In the genomic region with DNA sequence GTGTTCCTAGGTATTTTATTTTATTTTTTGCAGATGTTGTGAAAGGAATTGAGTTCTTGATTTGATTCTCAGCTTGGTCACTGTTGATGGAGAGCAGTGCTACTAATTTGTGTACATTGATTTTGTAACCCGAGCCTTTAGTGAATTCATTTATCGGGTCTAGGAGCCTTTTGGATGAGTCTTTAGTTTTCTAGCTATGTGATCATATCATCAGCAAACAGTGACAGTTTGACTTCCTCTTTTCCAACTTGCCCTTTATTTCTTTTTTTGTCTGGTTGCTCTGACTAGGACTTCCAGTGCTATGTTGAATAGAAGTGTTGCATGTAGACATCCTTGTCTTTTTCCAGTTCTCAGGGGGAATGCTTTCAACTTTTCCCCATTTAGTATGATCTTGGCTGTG, we compare ENCODE assay signal across 27 cellular contexts.
"Had no signal": no experiment of that assay in that cellular context is flagged by ENCODE, and none has a peak within 500 bp of the region (broad histone marks: within the 10 kb centered on the region; RNA-seq: fewer than 3 reads in every experiment).

No MANE protein-coding gene starts in this region.

- H3K36me3 Mint-ChIP-seq: activated naive CD8-positive, alpha-beta T cell treated with anti-CD3 and anti-CD28 coated beads for 36 hours; naive B cell; stimulated activated effector memory CD8-positive, alpha-beta T cell treated with anti-CD3 and anti-CD28 coated beads, Interleukin-12 subunit alpha, Interleukin-12 subunit beta, amount 100 ng/mL, for 72 hours; WTC11 had no signal

- DNase-seq: activated CD8-positive, alpha-beta memory T cell treated with anti-CD3 and anti-CD28 coated beads for 24 hours; activated CD8-positive, alpha-beta memory T cell treated with anti-CD3 and anti-CD28 coated beads, Interleukin-2, amount 50 U/mL, for 4 hours; activated naive CD4-positive, alpha-beta T cell; activated naive CD8-positive, alpha-beta T cell treated with anti-CD3 and anti-CD28 coated beads for 36 hours; activated T-cell treated with anti-CD3 and anti-CD28 coated beads, Interleukin-2, amount 50 U/mL, for 24 hours; amniotic stem cell; effector memory CD4-positive, alpha-beta T cell; foreskin keratinocyte; immature natural killer cell; naive B cell; nucleus accumbens; right lobe of liver; small intestine; stimulated activated CD4-positive, alpha-beta T cell treated with anti-CD3 and anti-CD28 coated beads, Interleukin-2, amount 100 ng/mL, for 24 hours; stimulated activated naive CD8-positive, alpha-beta T cell treated with anti-CD3 and anti-CD28 coated beads, Interleukin-15, amount 100 ng/mL, for 72 hours; transverse colon had no signal

- H3K4me3 ChIP-seq: breast epithelium, hepatocyte, lung, right lobe of liver, transverse colon had no signal

- H3K27me3 Mint-ChIP-seq: activated naive CD8-positive, alpha-beta T cell treated with anti-CD3 and anti-CD28 coated beads for 36 hours; activated T-helper 17 cell treated with anti-CD3 and anti-CD28 coated beads, Interleukin-2, amount 50 U/mL, for 72 hours; central memory CD8-positive, alpha-beta T cell had no signal

- H3K4me1 ChIP-seq: breast epithelium, foreskin keratinocyte, parathyroid adenoma, right lobe of liver, transverse colon had no signal

- ATAC-seq: activated T-helper 17 cell treated with anti-CD3 and anti-CD28 coated beads, Interleukin-2, amount 50 U/mL, for 72 hours; foreskin keratinocyte; left lobe of liver; right lobe of liver; stimulated activated effector memory CD8-positive, alpha-beta T cell treated with anti-CD3 and anti-CD28 coated beads, Interleukin-12 subunit alpha, Interleukin-12 subunit beta, amount 100 ng/mL, for 72 hours; stimulated activated naive CD8-positive, alpha-beta T cell treated with anti-CD3 and anti-CD28 coated beads, Interleukin-15, amount 100 ng/mL, for 72 hours; WTC11 had no signal

- H3K9me3 ChIP-seq: breast epithelium, right lobe of liver, transverse colon had no signal

- H3K27ac ChIP-seq: breast epithelium, foreskin keratinocyte, hepatocyte, parathyroid adenoma, right lobe of liver, transverse colon had no signal

- H3K4me1 Mint-ChIP-seq: activated naive CD8-positive, alpha-beta T cell treated with anti-CD3 and anti-CD28 coated beads for 36 hours; activated T-helper 17 cell treated with anti-CD3 and anti-CD28 coated beads, Interleukin-2, amount 50 U/mL, for 72 hours; central memory CD8-positive, alpha-beta T cell; immature natural killer cell; naive B cell; stimulated activated effector memory CD8-positive, alpha-beta T cell treated with anti-CD3 and anti-CD28 coated beads, Interleukin-12 subunit alpha, Interleukin-12 subunit beta, amount 100 ng/mL, for 72 hours; stimulated activated naive CD8-positive, alpha-beta T cell treated with anti-CD3 and anti-CD28 coated beads, Interleukin-15, amount 100 ng/mL, for 72 hours; WTC11 had no signal

- H3K36me3 ChIP-seq: breast epithelium, right lobe of liver, transverse colon had no signal

- H3K27me3 ChIP-seq: breast epithelium, foreskin keratinocyte, hepatocyte, right lobe of liver, transverse colon had no signal

- H3K27ac Mint-ChIP-seq: activated naive CD8-positive, alpha-beta T cell treated with anti-CD3 and anti-CD28 coated beads for 36 hours; activated T-cell treated with anti-CD3 and anti-CD28 coated beads, Interleukin-2, amount 50 U/mL, for 24 hours; activated T-helper 17 cell treated with anti-CD3 and anti-CD28 coated beads, Interleukin-2, amount 50 U/mL, for 72 hours; immature natural killer cell; naive B cell; stimulated activated effector memory CD8-positive, alpha-beta T cell treated with anti-CD3 and anti-CD28 coated beads, Interleukin-12 subunit alpha, Interleukin-12 subunit beta, amount 100 ng/mL, for 72 hours; stimulated activated naive CD8-positive, alpha-beta T cell treated with anti-CD3 and anti-CD28 coated beads, Interleukin-15, amount 100 ng/mL, for 72 hours; WTC11 had no signal

- H3K4me3 Mint-ChIP-seq: activated naive CD8-positive, alpha-beta T cell treated with anti-CD3 and anti-CD28 coated beads for 36 hours; activated T-cell treated with anti-CD3 and anti-CD28 coated beads, Interleukin-2, amount 50 U/mL, for 24 hours; activated T-helper 17 cell treated with anti-CD3 and anti-CD28 coated beads, Interleukin-2, amount 50 U/mL, for 72 hours; central memory CD8-positive, alpha-beta T cell; immature natural killer cell; naive B cell; stimulated activated effector memory CD8-positive, alpha-beta T cell treated with anti-CD3 and anti-CD28 coated beads, Interleukin-12 subunit alpha, Interleukin-12 subunit beta, amount 100 ng/mL, for 72 hours; stimulated activated naive CD8-positive, alpha-beta T cell treated with anti-CD3 and anti-CD28 coated beads, Interleukin-15, amount 100 ng/mL, for 72 hours; WTC11 had no signal

- FAIRE-seq: colon, small intestine, urothelium cell line had no signal

- H3K9me3 Mint-ChIP-seq: activated naive CD8-positive, alpha-beta T cell treated with anti-CD3 and anti-CD28 coated beads for 36 hours; activated T-cell treated with anti-CD3 and anti-CD28 coated beads, Interleukin-2, amount 50 U/mL, for 24 hours; central memory CD8-positive, alpha-beta T cell; WTC11 had no signal
